13 cellular contexts compared by ENCODE assay signal in the genomic region with DNA sequence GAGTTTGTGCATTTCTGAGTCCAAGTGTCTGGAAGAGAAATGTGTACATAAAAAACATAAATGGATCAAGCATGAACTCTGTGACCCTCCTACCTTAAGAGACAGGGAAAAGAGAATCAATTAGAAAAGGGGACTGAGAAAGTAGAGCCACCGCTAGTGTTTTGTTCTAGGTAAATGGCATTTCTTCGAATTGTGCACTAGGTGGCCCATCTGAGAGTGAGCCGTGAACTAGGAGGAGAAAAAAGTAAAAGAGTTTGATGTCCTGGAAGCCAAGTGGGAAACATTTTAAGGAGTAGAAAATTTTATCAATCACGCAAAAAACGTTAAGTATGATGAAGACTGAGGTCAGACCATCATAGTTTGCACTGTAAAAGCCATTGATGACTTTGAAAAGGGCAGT. TPM values are rescaled to one million over a fixed set of nuclear protein-coding genes. Genes with fewer than 3 reads are reported as not detected.
DNase-seq lines count a peak whose midpoint lies in the region; ATAC-seq and TF ChIP-seq lines count a peak whose summit lies in the region.
"Had no signal": no experiment of that assay in that cellular context is flagged by ENCODE, and none has a peak within 500 bp of the region (broad histone marks: within the 10 kb centered on the region; RNA-seq: fewer than 3 reads in every experiment).

No MANE protein-coding gene starts in this region.

- H3K27me3 ChIP-seq in BE2C (no peaks in the 10 kb centered on the region), Loucy (ENCODE audit: insufficient read depth, low read length, poor library complexity, severe bottlenecking) (no peaks in the 10 kb centered on the region), colonic mucosa (no peaks in the 10 kb centered on the region), dorsolateral prefrontal cortex (no peaks in the 10 kb centered on the region)
- H3K27me3 ChIP-seq: heart left ventricle had no signal

- H3F3A ChIP-seq in Loucy (ENCODE audit: low read depth): no peaks in the 10 kb centered on the region

- no peak for ATAC-seq in GM21381 (IDR thresholded peaks at IDR 0.05; ENCODE audit: unreplicated experiment)
- ATAC-seq: heart left ventricle had no signal

- H3K27ac ChIP-seq in colonic mucosa (no peak overlapping the region), dorsolateral prefrontal cortex (no peak overlapping the region)
- H3K27ac ChIP-seq: heart left ventricle had no signal

- DNase-seq in BE2C (no peak), colonic mucosa (no peak), lung microvascular endothelial cell (ENCODE audit: low read depth in 2 of 2) (peak; percentile 13 to 49), epidermal melanocyte (ENCODE audit: insufficient read length, low spot score) (no peak), NOMO-1 treated with DMSO at 0.1 percent for 48 hours (lab: John Stamatoyannopoulos, UW; ENCODE audit: unreplicated experiment) (no peak), dorsolateral prefrontal cortex (no peak)
- DNase-seq: activated CD4-positive, alpha-beta memory T cell treated with anti-CD3 and anti-CD28 coated beads for 36 hours; amygdala; heart left ventricle; NCI-H1048; stimulated activated CD4-positive, alpha-beta T cell treated with anti-CD3 and anti-CD28 coated beads, Interleukin-2, amount 100 ng/mL, for 48 hours had no signal

- no peaks in the 10 kb centered on the region for H3K9me3 ChIP-seq in BE2C
- no peaks in the 10 kb centered on the region for H3K9me3 ChIP-seq in Loucy (ENCODE audit: insufficient read depth, low read depth, low read length)
- H3K9me3 ChIP-seq in colonic mucosa: no peaks in the 10 kb centered on the region
- H3K9me3 ChIP-seq: heart left ventricle had no signal

- no peak overlapping the region for H2AFZ ChIP-seq in Loucy (ENCODE audit: low read length)

- H3K4me1 ChIP-seq in BE2C: no peaks in the 10 kb centered on the region
- H3K4me1 ChIP-seq in Loucy (ENCODE audit: insufficient read depth, low read length, poor library complexity, severe bottlenecking): no peaks in the 10 kb centered on the region
- no peaks in the 10 kb centered on the region for H3K4me1 ChIP-seq in colonic mucosa

- intact Hi-C loops in colonic mucosa (cut with DNase I) (loop anchor here (5.0 kb wide), 1 partner anchor 81 kb away; no protein-coding TSS in a partner anchor), dorsolateral prefrontal cortex (cut with DNase I) (no loop called here)

- no peak overlapping the region for H3K4me3 ChIP-seq in BE2C (ENCODE audit: low read depth, low read length)
- H3K4me3 ChIP-seq in Loucy (ENCODE audit: low read length, poor library complexity, severe bottlenecking): no peak overlapping the region
- no peak overlapping the region for H3K4me3 ChIP-seq in colonic mucosa
- no peak overlapping the region for H3K4me3 ChIP-seq in dorsolateral prefrontal cortex
- H3K4me3 ChIP-seq: heart left ventricle had no signal

- H3K36me3 ChIP-seq in BE2C (no peaks in the 10 kb centered on the region), Loucy (ENCODE audit: insufficient read depth, low read length) (no peaks in the 10 kb centered on the region), colonic mucosa (no peaks in the 10 kb centered on the region)

- no peak overlapping the region for H3K4me2 ChIP-seq in Loucy (ENCODE audit: low read depth, low read length, poor library complexity, severe bottlenecking)

- H4K20me1 ChIP-seq in Loucy (ENCODE audit: insufficient read depth, low read length, poor library complexity, severe bottlenecking): peaks cover 3% of the 10 kb centered on the region

- peak; percentile 35 for TF ChIP-seq CTCF in BE2C (IDR thresholded peaks at IDR 0.05; ENCODE audit: low read depth, low read length)
- TF ChIP-seq CTCF in Loucy (conservative IDR thresholded peaks at IDR 0.05; ENCODE audit: low read length): peak; percentile 45
- TF ChIP-seq CTCF in colonic mucosa (IDR thresholded peaks at IDR 0.05): peak; percentile 18
- peak in 6 of 56 donors; percentile 6 to 16 (median 14) for TF ChIP-seq CTCF in dorsolateral prefrontal cortex (IDR thresholded peaks at IDR 0.05 in 54 of 56, conservative IDR thresholded peaks at IDR 0.05 in 2 of 56; ENCODE audit: low read depth in 1 of 56, partially characterized antibody in 56 of 56)

- no peaks in the 10 kb centered on the region for H3K9me2 ChIP-seq in Loucy (replicated peaks; ENCODE audit: low read depth, low read length)

- no peaks in the 10 kb centered on the region for H3K79me2 ChIP-seq in Loucy (ENCODE audit: insufficient read depth, low read length)

- H3K9ac ChIP-seq in Loucy (ENCODE audit: low read depth, low read length, poor library complexity, severe bottlenecking) (no peak overlapping the region), colonic mucosa (ENCODE audit: low read depth in 2 of 2, low read length in 2 of 2) (no peak overlapping the region)

RNA-seq across cellular contexts. Expression of gene NAF1, which starts 55.1 kb away (rescaled TPM):
- 11.1 TPM for polyA plus RNA-seq in BE2C (2012; ENCODE audit: insufficient read depth, insufficient read length, low read depth)
- 10 to 100 TPM; 14.9 to 17.7 TPM for total RNA-seq in colonic mucosa
- total RNA-seq in lung microvascular endothelial cell: 4.1 and 5.6 TPM in 2 replicates
- 10 to 100 TPM; 17.7 to 38.0 (median 28.3) TPM for total RNA-seq in dorsolateral prefrontal cortex

Comparison
In these comparisons a context has a peak if more than half of its experiments do, and no peak if none do; other contexts are left out.
1. DNase-seq: peak in lung microvascular endothelial cell (2 of 2); none in BE2C (single experiment), colonic mucosa (single experiment), epidermal melanocyte (single experiment), NOMO-1 treated with DMSO at 0.1 percent for 48 hours (single experiment) and dorsolateral prefrontal cortex (0 of 10).